12 cellular contexts compared by ENCODE assay signal in the genomic region with DNA sequence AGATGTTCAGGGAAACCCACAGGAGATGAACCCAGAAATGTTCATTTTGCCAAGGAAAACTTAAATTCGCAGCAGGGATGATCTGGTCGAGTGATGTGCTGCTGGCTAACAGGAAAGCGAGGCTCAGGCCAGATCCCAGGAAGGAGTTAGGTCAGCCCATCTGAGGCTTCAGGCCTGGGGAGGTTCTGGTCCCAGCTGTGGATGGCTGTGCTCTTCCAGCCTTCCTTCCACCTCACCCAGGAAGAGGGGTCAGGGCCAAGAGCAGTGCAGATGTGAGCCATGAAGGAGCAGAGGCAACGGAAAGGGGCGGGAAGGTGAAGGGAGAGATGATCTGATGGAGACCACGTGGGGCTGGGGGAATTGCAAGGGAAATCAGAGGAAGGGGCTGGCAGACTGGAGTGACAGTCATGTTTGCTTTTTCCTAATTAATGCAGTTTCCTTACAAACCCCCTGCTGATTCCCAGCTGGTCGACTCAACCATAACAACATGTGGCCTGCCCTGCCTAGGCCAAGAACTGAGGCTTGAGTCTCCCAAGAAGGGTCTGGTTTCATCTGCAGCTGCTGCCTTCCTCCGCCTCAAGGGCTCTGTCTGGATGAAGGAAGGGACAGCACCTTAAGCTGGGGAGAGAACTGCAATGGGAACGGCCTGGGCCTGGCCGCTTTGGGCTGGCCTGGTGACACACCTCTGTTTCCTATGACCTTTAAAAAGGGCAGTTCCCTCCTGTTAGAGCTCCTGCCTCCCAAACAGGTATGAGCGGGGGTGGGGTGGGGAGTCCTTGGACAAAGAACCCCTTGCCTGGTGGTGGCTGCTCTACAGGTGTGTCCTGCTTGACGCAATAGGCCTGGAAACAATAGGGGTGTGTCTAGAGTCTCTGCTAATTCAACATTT. TPM values are rescaled to one million over a fixed set of nuclear protein-coding genes. Genes with fewer than 3 reads are reported as not detected.
DNase-seq lines count a peak whose midpoint lies in the region; ATAC-seq and TF ChIP-seq lines count a peak whose summit lies in the region.
"Had no signal": no experiment of that assay in that cellular context is flagged by ENCODE, and none has a peak within 500 bp of the region (broad histone marks: within the 10 kb centered on the region; RNA-seq: fewer than 3 reads in every experiment).

No MANE protein-coding gene starts in this region.

- H3K4me1 ChIP-seq in PC-9 (replicated peaks; ENCODE audit: insufficient read depth) (peaks cover 47% of the 10 kb centered on the region), stomach (peaks cover 31 to 54% (median 43%) of the 10 kb centered on the region in 4 donors)

- H3K9me3 ChIP-seq in PC-9 (ENCODE audit: insufficient read depth, low read depth) (no peaks in the 10 kb centered on the region), stomach (no peaks in the 10 kb centered on the region)

- H2AFZ ChIP-seq in PC-9, result no peak overlapping the region

- TF ChIP-seq EP300 in stomach (IDR thresholded peaks at IDR 0.05), result no peak

- H3K27ac ChIP-seq in PC-9 (peak overlapping the region; percentile 37), stomach (peak overlapping the region; percentile 74 to 88 (median 86))
- H3K27ac ChIP-seq: 22Rv1 had no signal

- H3K9me2 ChIP-seq in PC-9 (ENCODE audit: insufficient read depth), result no peaks in the 10 kb centered on the region

- peaks cover 20% of the 10 kb centered on the region; the same call in 1 of the 2 replicates for H3F3A ChIP-seq in PC-9 (ENCODE audit: insufficient read depth, low read depth)

- no peaks in the 10 kb centered on the region for H3K79me2 ChIP-seq in PC-9 (ENCODE audit: low read depth)

- no peak for ATAC-seq in HG02759 (IDR thresholded peaks at IDR 0.05; ENCODE audit: unreplicated experiment)
- ATAC-seq: activated CD4-positive, alpha-beta T cell treated with anti-CD3 and anti-CD28 coated beads for 36 hours had no signal

- POLR2A ChIA-PET in PC-9 (lab: Charles Lee; ENCODE audit: unreplicated experiment), result interaction anchor here (0.6 to 0.7 kb wide), 5 partner anchors 7 to 363 kb away, joined by 3 to 11 read pairs (median 6); no protein-coding TSS in a partner anchor

- BruUV-seq in PC-9 (replicated peaks; lab: Mats Ljungman, UMichigan), result no TSS peak

- TF ChIP-seq CTCF in PC-9 (conservative IDR thresholded peaks at IDR 0.05), result no peak
- TF ChIP-seq CTCF in stomach (IDR thresholded peaks at IDR 0.05), result no peak

- WGBS in stomach, 5 donors, result 50 to 57% (median 54%) methylated on average over 11 to 12 of the region's 12 CpGs

- H3K36me3 ChIP-seq in PC-9 (ENCODE audit: low read depth), result no peaks in the 10 kb centered on the region
- no peaks in the 10 kb centered on the region for H3K36me3 ChIP-seq in stomach

- DNase-seq in DMS79 treated with DMSO at 0.1 percent for 48 hours (lab: John Stamatoyannopoulos, UW), result peak; percentile 44
- DNase-seq in DMS79 (lab: John Stamatoyannopoulos, UW), result no peak
- peak; percentile 72 to 78 for DNase-seq in PC-9
- peak; percentile 45 for DNase-seq in iPS-NIHi7 (ENCODE audit: extremely low spot score)
- peak; percentile 88 for DNase-seq in stomach
- DNase-seq in GM03348 (ENCODE audit: low spot score), result no peak
- no peak for DNase-seq in activated CD4-positive, alpha-beta T cell treated with anti-CD3 and anti-CD28 coated beads for 1 hour
- DNase-seq: activated CD4-positive, alpha-beta T cell treated with anti-CD3 and anti-CD28 coated beads for 36 hours; activated naive CD4-positive, alpha-beta T cell treated with anti-CD3 and anti-CD28 coated beads, Interleukin-2, amount 50 U/mL, for 16 hours; SIG-M5 had no signal

- CTCF ChIA-PET in PC-9 (lab: Charles Lee), result interaction anchor here (0.9 kb wide), 1 partner anchor 79 kb away, joined by 7 read pairs; no protein-coding TSS in a partner anchor

- intact Hi-C loops in PC-9 (cut with micrococcal nuclease; ENCODE audit: unreplicated experiment) (no loop called here), stomach (cut with DNase I; ENCODE audit: low total_unique reads) (no loop called here)

- H4K20me1 ChIP-seq in PC-9 (ENCODE audit: insufficient read depth), result no peaks in the 10 kb centered on the region

- peak overlapping the region; percentile 40 for H3K4me2 ChIP-seq in PC-9

- no peak for TF ChIP-seq POLR2A in stomach (IDR thresholded peaks at IDR 0.05)

- no peak overlapping the region for H3K4me3 ChIP-seq in PC-9
- H3K4me3 ChIP-seq in stomach, result no peak overlapping the region

- H3K27me3 ChIP-seq in PC-9 (ENCODE audit: insufficient read depth, low read depth) (no peaks in the 10 kb centered on the region), stomach (no peaks in the 10 kb centered on the region)

RNA-seq across cellular contexts. Expression of gene MRPS18A, which starts 7.7 kb away (rescaled TPM):
- total RNA-seq in PC-9 (2021) (49.1 and 54.8 TPM in 2 replicates), stomach (10 to 100 TPM in 2 of 5 donors, 1 to 10 TPM in 3; 1.7 to 40.2 (median 5.3) TPM)
- polyA plus RNA-seq in stomach, result 100 to 1,000 TPM in 1 of 3 donors, 10 to 100 TPM in 2; 61.2 to 111 (median 66.4) TPM

RNA-seq across cellular contexts. Expression of gene RSPH9, which starts 50.5 kb away (rescaled TPM):
- total RNA-seq in PC-9 (2021) (not detected in 2 replicates), stomach (under 1 TPM in 1 of 5 donors, not detected in 4; 0.18 TPM)
- polyA plus RNA-seq in stomach, result under 1 TPM; 0.28 to 0.92 (median 0.56) TPM
- total RNA-seq: activated CD4-positive, alpha-beta T cell treated with anti-CD3 and anti-CD28 coated beads for 36 hours had no signal

RNA-seq across cellular contexts. Expression of gene MAD2L1BP, which starts 59.7 kb away (rescaled TPM):
- total RNA-seq in PC-9 (2021), result 23.6 and 25.7 TPM in 2 replicates
- 100 to 1,000 TPM in 1 of 5 donors, 10 to 100 TPM in 3, 1 to 10 TPM in 1; 7.8 to 282 (median 21.8) TPM for total RNA-seq in stomach
- 10 to 100 TPM; 21.1 to 33.9 (median 23.3) TPM for polyA plus RNA-seq in stomach

Comparison
In these comparisons a context has a peak if more than half of its experiments do, and no peak if none do; other contexts are left out.
1. DNase-seq: peak in DMS79 treated with DMSO at 0.1 percent for 48 hours (single experiment), PC-9 (2 of 2), iPS-NIHi7 (single experiment) and stomach (single experiment); none in DMS79 (single experiment), GM03348 (single experiment) and activated CD4-positive, alpha-beta T cell treated with anti-CD3 and anti-CD28 coated beads for 1 hour (single experiment).